1 cellular context compared by ENCODE assay signal in genomic region chr17:78135858-78136500, GRCh38.
TF ChIP-seq lines count a peak whose summit lies in the region.

No MANE protein-coding gene starts in this region.

TF ChIP-seq in WTC11, 78 proteins besides CTCF, POLR2A, EP300 and RAD21 (continued from another document):
- TF ChIP-seq PREB (CRISPR knock-in tag; IDR thresholded peaks at IDR 0.05; ENCODE audit: borderline replicate concordance): no peak
